1 cellular context compared by ENCODE assay signal in the genomic region with DNA sequence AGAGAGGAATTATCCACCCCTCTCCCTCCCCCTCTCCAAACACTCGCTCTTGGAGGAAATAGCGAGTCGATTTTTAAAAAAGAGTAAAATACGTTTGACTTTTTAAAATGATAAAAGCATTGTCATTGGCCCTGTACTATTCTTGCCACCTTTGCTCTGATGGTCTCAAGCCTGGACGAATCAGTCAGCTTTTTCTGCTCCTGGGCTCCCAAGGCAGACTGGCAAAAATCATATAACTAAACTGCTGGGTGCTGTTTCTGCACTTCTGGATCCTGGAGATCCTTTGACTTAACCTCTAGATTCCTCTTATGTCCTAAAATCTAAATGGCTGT.
TF ChIP-seq lines count a peak whose summit lies in the region.

No MANE protein-coding gene starts in this region.

TF ChIP-seq in liver, 16 proteins besides CTCF, POLR2A, EP300 and RAD21:
- TF ChIP-seq, protein P1, sequence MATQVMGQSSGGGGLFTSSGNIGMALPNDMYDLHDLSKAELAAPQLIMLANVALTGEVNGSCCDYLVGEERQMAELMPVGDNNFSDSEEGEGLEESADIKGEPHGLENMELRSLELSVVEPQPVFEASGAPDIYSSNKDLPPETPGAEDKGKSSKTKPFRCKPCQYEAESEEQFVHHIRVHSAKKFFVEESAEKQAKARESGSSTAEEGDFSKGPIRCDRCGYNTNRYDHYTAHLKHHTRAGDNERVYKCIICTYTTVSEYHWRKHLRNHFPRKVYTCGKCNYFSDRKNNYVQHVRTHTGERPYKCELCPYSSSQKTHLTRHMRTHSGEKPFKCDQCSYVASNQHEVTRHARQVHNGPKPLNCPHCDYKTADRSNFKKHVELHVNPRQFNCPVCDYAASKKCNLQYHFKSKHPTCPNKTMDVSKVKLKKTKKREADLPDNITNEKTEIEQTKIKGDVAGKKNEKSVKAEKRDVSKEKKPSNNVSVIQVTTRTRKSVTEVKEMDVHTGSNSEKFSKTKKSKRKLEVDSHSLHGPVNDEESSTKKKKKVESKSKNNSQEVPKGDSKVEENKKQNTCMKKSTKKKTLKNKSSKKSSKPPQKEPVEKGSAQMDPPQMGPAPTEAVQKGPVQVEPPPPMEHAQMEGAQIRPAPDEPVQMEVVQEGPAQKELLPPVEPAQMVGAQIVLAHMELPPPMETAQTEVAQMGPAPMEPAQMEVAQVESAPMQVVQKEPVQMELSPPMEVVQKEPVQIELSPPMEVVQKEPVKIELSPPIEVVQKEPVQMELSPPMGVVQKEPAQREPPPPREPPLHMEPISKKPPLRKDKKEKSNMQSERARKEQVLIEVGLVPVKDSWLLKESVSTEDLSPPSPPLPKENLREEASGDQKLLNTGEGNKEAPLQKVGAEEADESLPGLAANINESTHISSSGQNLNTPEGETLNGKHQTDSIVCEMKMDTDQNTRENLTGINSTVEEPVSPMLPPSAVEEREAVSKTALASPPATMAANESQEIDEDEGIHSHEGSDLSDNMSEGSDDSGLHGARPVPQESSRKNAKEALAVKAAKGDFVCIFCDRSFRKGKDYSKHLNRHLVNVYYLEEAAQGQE (IDR thresholded peaks at IDR 0.05) = no peak
- TF ChIP-seq FOXA1 (IDR thresholded peaks at IDR 0.05) = no peak
- TF ChIP-seq EGR1 (IDR thresholded peaks at IDR 0.05; ENCODE audit: low read depth in 2 of 2) = no peak
- no peak for TF ChIP-seq JUND (IDR thresholded peaks at IDR 0.05)
- TF ChIP-seq GABPA (IDR thresholded peaks at IDR 0.05 in 1 of 2, conservative IDR thresholded peaks at IDR 0.05 in 1 of 2) = no peak
- no peak for TF ChIP-seq NR2F2 (IDR thresholded peaks at IDR 0.05)
- no peak for TF ChIP-seq YY1 (IDR thresholded peaks at IDR 0.05)
- TF ChIP-seq SP1 (IDR thresholded peaks at IDR 0.05) = no peak
- no peak for TF ChIP-seq HNF4G (IDR thresholded peaks at IDR 0.05)
- TF ChIP-seq FOXA2 (IDR thresholded peaks at IDR 0.05) = no peak
- TF ChIP-seq, protein P2, sequence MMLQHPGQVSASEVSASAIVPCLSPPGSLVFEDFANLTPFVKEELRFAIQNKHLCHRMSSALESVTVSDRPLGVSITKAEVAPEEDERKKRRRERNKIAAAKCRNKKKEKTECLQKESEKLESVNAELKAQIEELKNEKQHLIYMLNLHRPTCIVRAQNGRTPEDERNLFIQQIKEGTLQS (IDR thresholded peaks at IDR 0.05) = no peak
- no peak for TF ChIP-seq HNF4A (conservative IDR thresholded peaks at IDR 0.05)
- TF ChIP-seq, protein P3, sequence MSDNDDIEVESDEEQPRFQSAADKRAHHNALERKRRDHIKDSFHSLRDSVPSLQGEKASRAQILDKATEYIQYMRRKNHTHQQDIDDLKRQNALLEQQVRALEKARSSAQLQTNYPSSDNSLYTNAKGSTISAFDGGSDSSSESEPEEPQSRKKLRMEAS (IDR thresholded peaks at IDR 0.05) = no peak
- no peak for TF ChIP-seq RXRA (IDR thresholded peaks at IDR 0.05)
